ENCODE assay signal across 28 cellular contexts in genomic region chr5:93609756-93610155, GRCh38. TPM values are rescaled to one million over a fixed set of nuclear protein-coding genes. Genes with fewer than 3 reads are reported as not detected.
"Had no signal": no experiment of that assay in that cellular context is flagged by ENCODE, and none has a peak within 500 bp of the region (broad histone marks: within the 10 kb centered on the region; RNA-seq: fewer than 3 reads in every experiment).

No MANE protein-coding gene starts in this region.

- H3K4me1 ChIP-seq: foreskin keratinocyte had no signal

- DNase-seq: dermis blood vessel endothelial cell; effector memory CD4-positive, alpha-beta T cell; foreskin keratinocyte; heart left ventricle; kidney; left lung; mesenchymal stem cell; mucosa of descending colon; naive B cell; nucleus accumbens; ovary; posterior cingulate gyrus; stimulated activated CD4-positive, alpha-beta T cell treated with anti-CD3 and anti-CD28 coated beads, Interleukin-2, amount 100 ng/mL, for 24 hours; stimulated activated CD4-positive, alpha-beta T cell treated with anti-CD3 and anti-CD28 coated beads, Interleukin-4, amount 100 ng/mL, for 24 hours; stimulated activated naive CD4-positive, alpha-beta T cell treated with Interleukin-2 at 50 U/mL for 16 hours; stomach; thyroid gland; trophoblast cell had no signal

- H3K4me2 ChIP-seq: hepatocyte had no signal

- H3K36me3 Mint-ChIP-seq: mesothelial cell of epicardium; stimulated activated effector memory CD8-positive, alpha-beta T cell treated with anti-CD3 and anti-CD28 coated beads, Interleukin-12 subunit alpha, Interleukin-12 subunit beta, amount 100 ng/mL, for 72 hours had no signal

- H3K9me3 Mint-ChIP-seq: mesothelial cell of epicardium; natural killer cell treated with Interleukin-12 subunit alpha and Interleukin-12 subunit beta and Interleukin-15 and Interleukin-18, amount 100 ng/mL, for 72 hours; stimulated activated effector memory CD8-positive, alpha-beta T cell treated with anti-CD3 and anti-CD28 coated beads, Interleukin-12 subunit alpha, Interleukin-12 subunit beta, amount 100 ng/mL, for 72 hours had no signal

- H3K27me3 ChIP-seq: ovary had no signal

- H3K36me3 ChIP-seq: esophagus muscularis mucosa, gastroesophageal sphincter, heart left ventricle, left lung, ovary, stomach, thyroid gland, vagina had no signal

- H3K4me3 Mint-ChIP-seq: mesothelial cell of epicardium; natural killer cell treated with Interleukin-12 subunit alpha and Interleukin-12 subunit beta and Interleukin-15 and Interleukin-18, amount 100 ng/mL, for 72 hours; stimulated activated effector memory CD8-positive, alpha-beta T cell treated with anti-CD3 and anti-CD28 coated beads, Interleukin-12 subunit alpha, Interleukin-12 subunit beta, amount 100 ng/mL, for 72 hours had no signal

- ATAC-seq: foreskin keratinocyte; gastroesophageal sphincter; heart left ventricle; left lung; mucosa of descending colon; natural killer cell treated with Interleukin-12 subunit alpha and Interleukin-12 subunit beta and Interleukin-15 and Interleukin-18, amount 100 ng/mL, for 72 hours; sciatic nerve; stimulated activated effector memory CD8-positive, alpha-beta T cell treated with anti-CD3 and anti-CD28 coated beads, Interleukin-12 subunit alpha, Interleukin-12 subunit beta, amount 100 ng/mL, for 72 hours had no signal

- H3K27ac ChIP-seq: coronary artery, esophagus muscularis mucosa, foreskin keratinocyte, gastroesophageal sphincter, heart left ventricle, hepatocyte, left lung, ovary, stomach, thyroid gland, vagina had no signal

- H3K4me3 ChIP-seq: coronary artery, esophagus muscularis mucosa, gastroesophageal sphincter, heart left ventricle, hepatocyte, left lung, mucosa of descending colon, ovary, stomach, thyroid gland, vagina had no signal

- H3K27ac Mint-ChIP-seq: mesothelial cell of epicardium; natural killer cell treated with Interleukin-12 subunit alpha and Interleukin-12 subunit beta and Interleukin-15 and Interleukin-18, amount 100 ng/mL, for 72 hours; stimulated activated effector memory CD8-positive, alpha-beta T cell treated with anti-CD3 and anti-CD28 coated beads, Interleukin-12 subunit alpha, Interleukin-12 subunit beta, amount 100 ng/mL, for 72 hours had no signal

- FAIRE-seq: endothelial cell of umbilical vein, kidney had no signal

- H3K9me3 ChIP-seq: esophagus muscularis mucosa, gastroesophageal sphincter, heart left ventricle, left lung, mucosa of descending colon, ovary, stomach, thyroid gland, vagina had no signal

RNA-seq across cellular contexts. Expression of gene NR2F1, which starts 26.7 kb away (rescaled TPM):
- total RNA-seq: foreskin keratinocyte; natural killer cell treated with Interleukin-12 subunit alpha and Interleukin-12 subunit beta and Interleukin-15 and Interleukin-18, amount 100 ng/mL, for 72 hours had no signal
- polyA plus RNA-seq: foreskin keratinocyte had no signal

RNA-seq across cellular contexts. Expression of gene NR2F1-AS1, which starts 28.7 kb away (rescaled TPM):
- total RNA-seq: foreskin keratinocyte; natural killer cell treated with Interleukin-12 subunit alpha and Interleukin-12 subunit beta and Interleukin-15 and Interleukin-18, amount 100 ng/mL, for 72 hours had no signal
- polyA plus RNA-seq: foreskin keratinocyte had no signal
